In the genomic region with DNA sequence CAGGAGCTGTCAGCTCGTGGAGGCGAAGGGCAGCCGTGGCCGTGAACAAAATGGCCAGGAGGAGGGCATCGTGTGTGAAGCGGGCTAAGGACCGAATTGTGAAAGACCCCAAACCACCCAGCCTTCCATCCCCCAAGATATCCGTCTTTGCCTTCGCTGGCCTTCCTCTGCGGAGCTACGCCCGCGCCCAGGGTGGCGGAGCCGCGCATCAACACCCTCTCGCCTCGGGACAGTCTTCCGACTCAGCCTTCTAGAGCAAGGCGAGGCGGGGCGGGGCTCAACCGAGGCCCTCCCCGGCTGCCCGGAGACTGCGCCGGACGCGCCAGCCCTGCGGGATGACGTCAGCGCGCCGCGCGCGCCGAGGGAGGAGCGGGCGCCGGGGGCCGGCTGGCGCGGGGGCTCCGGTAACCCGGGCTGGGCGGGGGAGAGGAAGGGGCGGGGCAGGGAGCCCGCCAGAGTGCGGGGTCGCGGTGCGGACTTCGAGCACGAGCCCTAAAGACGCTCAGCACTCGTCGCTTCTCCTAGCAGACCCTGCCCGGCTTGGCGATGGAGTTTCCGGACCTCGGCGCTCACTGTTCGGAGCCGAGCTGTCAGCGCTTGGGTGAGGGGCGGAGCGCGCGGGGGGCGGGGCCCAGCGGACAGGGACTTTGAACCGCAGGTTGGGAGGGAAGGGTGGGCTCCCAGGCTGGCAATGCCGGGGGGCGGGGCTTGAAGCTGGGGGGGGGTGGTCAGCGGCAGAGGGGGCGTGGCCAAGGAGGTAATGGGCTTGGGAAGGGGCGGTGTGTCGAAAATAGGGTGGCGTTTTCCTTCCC, we compare ENCODE assay signal across 1 cellular context.
A peak's percentile ranks its signal among the peaks of the same experiment; 100 is the strongest.
TF ChIP-seq lines count a peak whose summit lies in the region.

A gene with protein sequence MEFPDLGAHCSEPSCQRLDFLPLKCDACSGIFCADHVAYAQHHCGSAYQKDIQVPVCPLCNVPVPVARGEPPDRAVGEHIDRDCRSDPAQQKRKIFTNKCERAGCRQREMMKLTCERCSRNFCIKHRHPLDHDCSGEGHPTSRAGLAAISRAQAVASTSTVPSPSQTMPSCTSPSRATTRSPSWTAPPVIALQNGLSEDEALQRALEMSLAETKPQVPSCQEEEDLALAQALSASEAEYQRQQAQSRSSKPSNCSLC (plus strand): TSS at position 341 of the 812 bp plus-strand sequence. CDS start 206 bp downstream, at position 547.

TF ChIP-seq in A549, 52 proteins besides CTCF, POLR2A, EP300 and RAD21 (continued from another document):
- TF ChIP-seq POLR2AphosphoS2 (conservative IDR thresholded peaks at IDR 0.05; ENCODE audit: low read length) (no peak; the same call in 1 of the 2 replicates), CBX2 (IDR thresholded peaks at IDR 0.05; ENCODE audit: borderline replicate concordance, low read depth) (no peak), ZC3H11A (IDR thresholded peaks at IDR 0.05) (no peak), ZNF302 (CRISPR knock-in tag; IDR thresholded peaks at IDR 0.05) (no peak), NFE2L2 (conservative IDR thresholded peaks at IDR 0.05; ENCODE audit: low read length) (no peak), NR3C1 (IDR thresholded peaks at IDR 0.05) (no peak), CHD2 (IDR thresholded peaks at IDR 0.05; ENCODE audit: low read length, partially characterized antibody) (no peak), HOXA7 (CRISPR knock-in tag; IDR thresholded peaks at IDR 0.05) (no peak; the same call in 1 of the 2 replicates), RARB (CRISPR knock-in tag; IDR thresholded peaks at IDR 0.05) (no peak), CHD4 (IDR thresholded peaks at IDR 0.05; ENCODE audit: borderline replicate concordance) (no peak), CEBPB (IDR thresholded peaks at IDR 0.05) (no peak), CBX8 (IDR thresholded peaks at IDR 0.05) (no peak), MAZ (IDR thresholded peaks at IDR 0.05; ENCODE audit: borderline replicate concordance, low read depth, low read length) (peak; percentile 61; the same call in 1 of the 2 replicates), EHMT2 (IDR thresholded peaks at IDR 0.05; ENCODE audit: low read depth) (no peak), RNF2 (IDR thresholded peaks at IDR 0.05; ENCODE audit: borderline replicate concordance, low read depth) (no peak), FOSL2 (IDR thresholded peaks at IDR 0.05) (no peak), FOSL2 (CRISPR knock-in tag; IDR thresholded peaks at IDR 0.05) (peak; percentile 55), TP53 (CRISPR knock-in tag; IDR thresholded peaks at IDR 0.05) (0 out of 2 replicates have a peak, but pooled peaks have one; percentile 58), MYC (IDR thresholded peaks at IDR 0.05; ENCODE audit: borderline replicate concordance, low read length) (no peak), JUNB (IDR thresholded peaks at IDR 0.05) (no peak), EHF (CRISPR knock-in tag; IDR thresholded peaks at IDR 0.05) (no peak), ZFP36 (IDR thresholded peaks at IDR 0.05; ENCODE audit: borderline replicate concordance, partially characterized antibody) (no peak), RCOR1 (IDR thresholded peaks at IDR 0.05; ENCODE audit: low read depth, low read length) (no peak), FOSB (CRISPR knock-in tag; IDR thresholded peaks at IDR 0.05) (no peak), NPAS2 (CRISPR knock-in tag; IDR thresholded peaks at IDR 0.05; ENCODE audit: borderline replicate concordance) (no peak), BHLHE40 (IDR thresholded peaks at IDR 0.05; ENCODE audit: low read depth, low read length) (no peak), HOXB5 (CRISPR knock-in tag; IDR thresholded peaks at IDR 0.05) (no peak), HOXB13 (CRISPR knock-in tag; IDR thresholded peaks at IDR 0.05; ENCODE audit: low read depth) (no peak), KDM5A (IDR thresholded peaks at IDR 0.05) (no peak), FOXS1 (CRISPR knock-in tag; IDR thresholded peaks at IDR 0.05) (no peak), TFCP2L1 (CRISPR knock-in tag; IDR thresholded peaks at IDR 0.05) (no peak), HEYL (CRISPR knock-in tag; IDR thresholded peaks at IDR 0.05) (no peak)
- TF ChIP-seq, protein P1, sequence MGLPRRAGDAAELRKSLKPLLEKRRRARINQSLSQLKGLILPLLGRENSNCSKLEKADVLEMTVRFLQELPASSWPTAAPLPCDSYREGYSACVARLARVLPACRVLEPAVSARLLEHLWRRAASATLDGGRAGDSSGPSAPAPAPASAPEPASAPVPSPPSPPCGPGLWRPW (IDR thresholded peaks at IDR 0.05), result no peak
- TF ChIP-seq, protein P2, sequence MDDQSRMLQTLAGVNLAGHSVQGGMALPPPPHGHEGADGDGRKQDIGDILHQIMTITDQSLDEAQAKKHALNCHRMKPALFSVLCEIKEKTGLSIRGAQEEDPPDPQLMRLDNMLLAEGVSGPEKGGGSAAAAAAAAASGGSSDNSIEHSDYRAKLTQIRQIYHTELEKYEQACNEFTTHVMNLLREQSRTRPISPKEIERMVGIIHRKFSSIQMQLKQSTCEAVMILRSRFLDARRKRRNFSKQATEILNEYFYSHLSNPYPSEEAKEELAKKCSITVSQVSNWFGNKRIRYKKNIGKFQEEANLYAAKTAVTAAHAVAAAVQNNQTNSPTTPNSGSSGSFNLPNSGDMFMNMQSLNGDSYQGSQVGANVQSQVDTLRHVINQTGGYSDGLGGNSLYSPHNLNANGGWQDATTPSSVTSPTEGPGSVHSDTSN (IDR thresholded peaks at IDR 0.05), result peak; percentile 58
- TF ChIP-seq, protein P3, sequence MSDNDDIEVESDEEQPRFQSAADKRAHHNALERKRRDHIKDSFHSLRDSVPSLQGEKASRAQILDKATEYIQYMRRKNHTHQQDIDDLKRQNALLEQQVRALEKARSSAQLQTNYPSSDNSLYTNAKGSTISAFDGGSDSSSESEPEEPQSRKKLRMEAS (IDR thresholded peaks at IDR 0.05), result peak; percentile 57; the same call in 1 of the 2 replicates
- TF ChIP-seq, protein P4, sequence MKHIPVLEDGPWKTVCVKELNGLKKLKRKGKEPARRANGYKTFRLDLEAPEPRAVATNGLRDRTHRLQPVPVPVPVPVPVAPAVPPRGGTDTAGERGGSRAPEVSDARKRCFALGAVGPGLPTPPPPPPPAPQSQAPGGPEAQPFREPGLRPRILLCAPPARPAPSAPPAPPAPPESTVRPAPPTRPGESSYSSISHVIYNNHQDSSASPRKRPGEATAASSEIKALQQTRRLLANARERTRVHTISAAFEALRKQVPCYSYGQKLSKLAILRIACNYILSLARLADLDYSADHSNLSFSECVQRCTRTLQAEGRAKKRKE (CRISPR knock-in tag; IDR thresholded peaks at IDR 0.05; ENCODE audit: low read depth), result peak; percentile 64; the same call in 1 of the 2 replicates
- TF ChIP-seq, protein P5, sequence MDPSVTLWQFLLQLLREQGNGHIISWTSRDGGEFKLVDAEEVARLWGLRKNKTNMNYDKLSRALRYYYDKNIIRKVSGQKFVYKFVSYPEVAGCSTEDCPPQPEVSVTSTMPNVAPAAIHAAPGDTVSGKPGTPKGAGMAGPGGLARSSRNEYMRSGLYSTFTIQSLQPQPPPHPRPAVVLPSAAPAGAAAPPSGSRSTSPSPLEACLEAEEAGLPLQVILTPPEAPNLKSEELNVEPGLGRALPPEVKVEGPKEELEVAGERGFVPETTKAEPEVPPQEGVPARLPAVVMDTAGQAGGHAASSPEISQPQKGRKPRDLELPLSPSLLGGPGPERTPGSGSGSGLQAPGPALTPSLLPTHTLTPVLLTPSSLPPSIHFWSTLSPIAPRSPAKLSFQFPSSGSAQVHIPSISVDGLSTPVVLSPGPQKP (IDR thresholded peaks at IDR 0.05; ENCODE audit: low read depth, low read length), result no peak
- TF ChIP-seq, protein P6, sequence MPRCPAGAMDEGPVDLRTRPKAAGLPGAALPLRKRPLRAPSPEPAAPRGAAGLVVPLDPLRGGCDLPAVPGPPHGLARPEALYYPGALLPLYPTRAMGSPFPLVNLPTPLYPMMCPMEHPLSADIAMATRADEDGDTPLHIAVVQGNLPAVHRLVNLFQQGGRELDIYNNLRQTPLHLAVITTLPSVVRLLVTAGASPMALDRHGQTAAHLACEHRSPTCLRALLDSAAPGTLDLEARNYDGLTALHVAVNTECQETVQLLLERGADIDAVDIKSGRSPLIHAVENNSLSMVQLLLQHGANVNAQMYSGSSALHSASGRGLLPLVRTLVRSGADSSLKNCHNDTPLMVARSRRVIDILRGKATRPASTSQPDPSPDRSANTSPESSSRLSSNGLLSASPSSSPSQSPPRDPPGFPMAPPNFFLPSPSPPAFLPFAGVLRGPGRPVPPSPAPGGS (IDR thresholded peaks at IDR 0.05), result peak; percentile 72
- TF ChIP-seq, protein P7, sequence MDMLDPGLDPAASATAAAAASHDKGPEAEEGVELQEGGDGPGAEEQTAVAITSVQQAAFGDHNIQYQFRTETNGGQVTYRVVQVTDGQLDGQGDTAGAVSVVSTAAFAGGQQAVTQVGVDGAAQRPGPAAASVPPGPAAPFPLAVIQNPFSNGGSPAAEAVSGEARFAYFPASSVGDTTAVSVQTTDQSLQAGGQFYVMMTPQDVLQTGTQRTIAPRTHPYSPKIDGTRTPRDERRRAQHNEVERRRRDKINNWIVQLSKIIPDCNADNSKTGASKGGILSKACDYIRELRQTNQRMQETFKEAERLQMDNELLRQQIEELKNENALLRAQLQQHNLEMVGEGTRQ (IDR thresholded peaks at IDR 0.05), result no peak
